ENCODE assay signal across 8 cellular contexts in genomic region chr5:41870621-41871048, GRCh38. TPM values are rescaled to one million over a fixed set of nuclear protein-coding genes. Genes with fewer than 3 reads are reported as not detected.
DNase-seq lines count a peak whose midpoint lies in the region; ATAC-seq and TF ChIP-seq lines count a peak whose summit lies in the region.

No MANE protein-coding gene starts in this region.

- H3K27ac Mint-ChIP-seq in IgD-negative memory B cell, result peak overlapping the region; percentile 92 to 98 (median 97)
- peak overlapping the region; percentile 89 to 98 (median 97) for H3K27ac Mint-ChIP-seq in naive thymus-derived CD4-positive, alpha-beta T cell

- H3K4me3 ChIP-seq in AG04450 (ENCODE audit: low read depth, low read length), result peak overlapping the region; percentile 83
- peak overlapping the region; percentile 91 for H3K4me3 ChIP-seq in naive thymus-derived CD4-positive, alpha-beta T cell (ENCODE audit: low read length)

- peaks cover 0 to 8% (median 0%) of the 10 kb centered on the region in 3 experiments for H3K36me3 ChIP-seq in naive thymus-derived CD4-positive, alpha-beta T cell (ENCODE audit: control insufficient read depth in 2 of 3, insufficient read depth in 3 of 3, low read length in 3 of 3)

- H3K27ac ChIP-seq in AG04450 (ENCODE audit: low read depth, low read length), result peak overlapping the region; percentile 62
- H3K27ac ChIP-seq in cingulate gyrus (ENCODE audit: low read depth, low read length), result peak overlapping the region; percentile 43
- H3K27ac ChIP-seq in naive thymus-derived CD4-positive, alpha-beta T cell (ENCODE audit: low read depth, low read length), result peak overlapping the region; percentile 97

- H3K9me3 Mint-ChIP-seq in IgD-negative memory B cell, result no peaks in the 10 kb centered on the region
- peaks cover 0 to 2% (median 0%) of the 10 kb centered on the region in 11 donors for H3K9me3 Mint-ChIP-seq in naive thymus-derived CD4-positive, alpha-beta T cell

- intact Hi-C loops in naive thymus-derived CD4-positive, alpha-beta T cell (cut with micrococcal nuclease), result loop anchor here (1.0 to 10.0 kb wide), 15 partner anchors 14 to 1732 kb away; partner anchors contain the start of genes FBXO4 (in 2 of the 2), HMGCS1 (in 2 of the 2), RIMOC1 (in 2 of the 2) and NNT (in 1 of the 2)

- CTCF ChIA-PET in AG04450 (lab: Charles Lee), result no interaction called here
- CTCF ChIA-PET in naive thymus-derived CD4-positive, alpha-beta T cell (lab: Charles Lee), result interaction anchor here (1.6 kb wide), 1 partner anchor 33 kb away, joined by 5 read pairs; the partner anchor contains the start of gene RIMOC1

- peak overlapping the region; percentile 94 to 99 (median 96) for H3K4me3 Mint-ChIP-seq in IgD-negative memory B cell
- H3K4me3 Mint-ChIP-seq in naive thymus-derived CD4-positive, alpha-beta T cell, result peak overlapping the region; percentile 85 to 94 (median 90)

- no peak for ATAC-seq in naive thymus-derived CD4-positive, alpha-beta T cell

- DNase-seq in AG04450 (ENCODE audit: low read depth, low spot score), result no peak
- DNase-seq in naive thymus-derived CD4-positive, alpha-beta T cell, result no peak
- no peak for DNase-seq in NCI-H510A (lab: John Stamatoyannopoulos, UW)
- no peak for DNase-seq in stimulated activated CD4-positive, alpha-beta T cell treated with anti-CD3 and anti-CD28 coated beads, Interleukin-12 subunit alpha, Interleukin-12 subunit beta, amount 100 ng/mL, for 4 hours
- DNase-seq in NCI-H1694 (lab: John Stamatoyannopoulos, UW), result no peak
- no peak for DNase-seq in CD1c-positive myeloid dendritic cell (ENCODE audit: extremely low spot score)

- H3K9me3 ChIP-seq in AG04450 (ENCODE audit: control insufficient read depth, insufficient read depth, low read length), result peaks cover 4% of the 10 kb centered on the region; the same call in 1 of the 2 replicates
- no peaks in the 10 kb centered on the region for H3K9me3 ChIP-seq in naive thymus-derived CD4-positive, alpha-beta T cell (ENCODE audit: control insufficient read depth in 2 of 3, low read length in 3 of 3)

- H3K27me3 ChIP-seq in AG04450 (ENCODE audit: control insufficient read depth, insufficient read depth, low read length), result no peaks in the 10 kb centered on the region
- no peaks in the 10 kb centered on the region for H3K27me3 ChIP-seq in naive thymus-derived CD4-positive, alpha-beta T cell (ENCODE audit: control insufficient read depth in 2 of 2, insufficient read depth in 2 of 2, low read length in 2 of 2)

- no peaks in the 10 kb centered on the region for H3K36me3 Mint-ChIP-seq in IgD-negative memory B cell
- H3K36me3 Mint-ChIP-seq in naive thymus-derived CD4-positive, alpha-beta T cell, result peaks cover 0 to 5% (median 0%) of the 10 kb centered on the region in 5 donors

- POLR2A ChIA-PET in AG04450 (lab: Yijun Ruan, JAX), result no interaction called here
- POLR2A ChIA-PET in naive thymus-derived CD4-positive, alpha-beta T cell (lab: Charles Lee), result interaction anchor here (0.9 to 4.1 kb wide), 10 partner anchors 11 to 1250 kb away, joined by 3 to 62 read pairs (median 4); partner anchors contain the start of genes FBXO4, RIMOC1, RPL37 and ZNF131

- H3K4me1 ChIP-seq in naive thymus-derived CD4-positive, alpha-beta T cell (ENCODE audit: control insufficient read depth in 2 of 2, insufficient read depth in 2 of 2, low read length in 2 of 2), result peaks cover 16% of the 10 kb centered on the region in 2 donors

- peaks cover 22 to 32% (median 30%) of the 10 kb centered on the region in 3 donors for H3K4me1 Mint-ChIP-seq in IgD-negative memory B cell
- H3K4me1 Mint-ChIP-seq in naive thymus-derived CD4-positive, alpha-beta T cell, result peaks cover 13 to 60% (median 56%) of the 10 kb centered on the region in 7 donors

- no peaks in the 10 kb centered on the region for H3K27me3 Mint-ChIP-seq in IgD-negative memory B cell
- H3K27me3 Mint-ChIP-seq in naive thymus-derived CD4-positive, alpha-beta T cell, result no peaks in the 10 kb centered on the region

- no peak for TF ChIP-seq CTCF in AG04450 (IDR thresholded peaks at IDR 0.05; ENCODE audit: low read depth, low read length)

RNA-seq across cellular contexts. Expression of gene OXCT1, which starts 0.4 kb away (rescaled TPM):
- polyA plus RNA-seq in AG04450 (2011; rRNA removed) (21.3 and 31.7 TPM in 2 replicates), IgD-negative memory B cell (25.0 TPM)
- 12.6 and 21.8 TPM in 2 replicates for polyA minus RNA-seq in AG04450 (2011; rRNA and poly(A)+ RNA removed)
- 10 to 100 TPM; 18.6 to 53.1 (median 30.0) TPM for total RNA-seq in naive thymus-derived CD4-positive, alpha-beta T cell
- 10 to 100 TPM; 26.1 to 32.4 TPM for polyA plus RNA-seq in naive thymus-derived CD4-positive, alpha-beta T cell

RNA-seq across cellular contexts. Expression of gene RIMOC1, which starts 33.5 kb away (rescaled TPM):
- polyA plus RNA-seq in AG04450 (2011; rRNA removed) (26.8 and 43.1 TPM in 2 replicates), IgD-negative memory B cell (10.6 TPM)
- 15.1 and 29.8 TPM in 2 replicates for polyA minus RNA-seq in AG04450 (2011; rRNA and poly(A)+ RNA removed)
- 10 to 100 TPM; 13.8 to 40.6 (median 27.5) TPM for total RNA-seq in naive thymus-derived CD4-positive, alpha-beta T cell
- 10 to 100 TPM; 10.8 to 14.6 TPM for polyA plus RNA-seq in naive thymus-derived CD4-positive, alpha-beta T cell

RNA-seq across cellular contexts. Expression of gene FBXO4, which starts 54.4 kb away (rescaled TPM):
- 6.6 and 10.9 TPM in 2 replicates for polyA plus RNA-seq in AG04450 (2011; rRNA removed)
- 3.1 and 4.4 TPM in 2 replicates for polyA minus RNA-seq in AG04450 (2011; rRNA and poly(A)+ RNA removed)
- polyA plus RNA-seq in IgD-negative memory B cell, result 15.7 TPM
- 10 to 100 TPM; 10.9 to 15.0 (median 14.6) TPM for total RNA-seq in naive thymus-derived CD4-positive, alpha-beta T cell
- 10 to 100 TPM; 16.9 to 23.5 TPM for polyA plus RNA-seq in naive thymus-derived CD4-positive, alpha-beta T cell

Comparison
In these comparisons a context has a peak if more than half of its experiments do, and no peak if none do; other contexts are left out.
1. H3K27ac ChIP-seq: peak in every context shown above with its lines; median percentile 97 in naive thymus-derived CD4-positive, alpha-beta T cell; 62 in AG04450; 43 in cingulate gyrus.